26 cellular contexts compared by ENCODE assay signal in the genomic region with DNA sequence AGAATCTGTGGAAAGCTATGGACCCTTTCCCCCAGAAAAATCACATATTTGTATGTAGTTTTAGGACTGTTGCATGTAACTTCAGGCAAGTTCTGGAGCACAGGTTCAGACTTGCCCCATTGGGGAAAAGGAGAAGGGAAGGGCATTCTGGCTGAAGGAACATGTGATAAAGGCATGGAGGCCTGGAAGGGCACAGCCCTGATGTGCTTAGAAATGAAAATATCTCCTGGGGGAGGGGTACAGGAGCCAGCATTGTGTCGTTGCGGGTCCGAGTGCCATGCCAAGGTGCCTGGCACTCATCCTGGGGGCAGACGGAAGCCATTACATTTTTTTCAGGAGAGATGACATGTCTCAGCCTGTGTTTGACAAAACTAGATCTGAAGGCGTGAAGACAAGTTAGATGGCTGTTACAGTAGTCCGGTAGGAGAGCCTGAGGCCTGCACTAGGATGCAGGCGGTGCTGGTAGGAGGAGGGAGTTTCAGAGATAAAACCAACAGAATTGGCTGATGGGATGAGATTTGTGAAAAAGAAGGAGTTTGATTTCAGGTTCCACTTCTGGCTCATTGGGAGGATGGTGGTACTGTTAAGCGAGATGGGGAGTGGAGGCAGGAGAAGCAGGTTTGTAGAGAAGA.
A peak's percentile ranks its signal among the peaks of the same experiment; 100 is the strongest.
DNase-seq lines count a peak whose midpoint lies in the region; ATAC-seq and TF ChIP-seq lines count a peak whose summit lies in the region.
"Had no signal": no experiment of that assay in that cellular context is flagged by ENCODE, and none has a peak within 500 bp of the region (broad histone marks: within the 10 kb centered on the region; RNA-seq: fewer than 3 reads in every experiment).

No MANE protein-coding gene starts in this region.

- H3K36me3 ChIP-seq in cardiac muscle cell (no peaks in the 10 kb centered on the region), parathyroid adenoma (ENCODE audit: control insufficient read depth, insufficient read depth, low read length) (no peaks in the 10 kb centered on the region), urinary bladder (ENCODE audit: insufficient read depth) (no peaks in the 10 kb centered on the region)
- H3K36me3 ChIP-seq in CD4-positive, alpha-beta memory T cell (ENCODE audit: insufficient read depth, low read length): no peaks in the 10 kb centered on the region
- H3K36me3 ChIP-seq: right lobe of liver had no signal

- intact Hi-C loops in Right ventricle myocardium inferior (cut with DNase I): no loop called here
- intact Hi-C loops in CD4-positive, alpha-beta memory T cell (cut with micrococcal nuclease): no loop called here

- ATAC-seq in Right ventricle myocardium inferior: no peak
- ATAC-seq in GM18909 (IDR thresholded peaks at IDR 0.05; ENCODE audit: poor library complexity, unreplicated experiment): no peak
- ATAC-seq: lower lobe of right lung, right lobe of liver had no signal

- POLR2A ChIA-PET in CD4-positive, alpha-beta memory T cell (lab: Charles Lee; ENCODE audit: partially characterized antibody): no interaction called here

- DNase-seq in cardiac muscle cell (ENCODE audit: low read depth in 1 of 2, low spot score in 1 of 2) (no peak), Right ventricle myocardium inferior (ENCODE audit: missing footprints) (no peak), epithelial cell of prostate (ENCODE audit: low read depth, low spot score) (peak; percentile 29), NCI-H526 (lab: John Stamatoyannopoulos, UW) (no peak)
- no peak for DNase-seq in CD4-positive, alpha-beta memory T cell
- DNase-seq: activated CD4-positive, alpha-beta T cell treated with anti-CD3 and anti-CD28 coated beads for 4 hours; activated CD8-positive, alpha-beta memory T cell treated with anti-CD3 and anti-CD28 coated beads for 24 hours; activated effector memory CD4-positive, alpha-beta T cell treated with Interleukin-2 at 50 U/mL for 16 hours; activated naive CD8-positive, alpha-beta T cell treated with anti-CD3 and anti-CD28 coated beads for 36 hours; aorta; head of caudate nucleus; KG1; lower lobe of right lung; MM.1S; NCI-H1436; NCI-H2081 treated with DMSO at 0.1 percent for 48 hours; NCI-H774; posterior cingulate gyrus; right lobe of liver; stimulated activated naive CD4-positive, alpha-beta T cell treated with Interleukin-2 at 50 U/mL for 16 hours had no signal

- H3K4me3 ChIP-seq in cardiac muscle cell (no peak overlapping the region), parathyroid adenoma (ENCODE audit: low read depth, low read length) (no peak overlapping the region), urinary bladder (ENCODE audit: low read depth, low read length) (no peak overlapping the region)
- H3K4me3 ChIP-seq in CD4-positive, alpha-beta memory T cell (ENCODE audit: low read length in 2 of 2): no peak overlapping the region
- H3K4me3 ChIP-seq: lower lobe of right lung, right lobe of liver had no signal

- CTCF ChIA-PET in CD4-positive, alpha-beta memory T cell (lab: Charles Lee; ENCODE audit: partially characterized antibody): no interaction called here

- TF ChIP-seq CTCF in cardiac muscle cell (IDR thresholded peaks at IDR 0.05; ENCODE audit: low read depth, low read length): no peak
- no peak for TF ChIP-seq CTCF in parathyroid adenoma (IDR thresholded peaks at IDR 0.05)

- H3K27me3 Mint-ChIP-seq in CD4-positive, alpha-beta memory T cell: peaks cover 13 to 16% of the 10 kb centered on the region in 2 donors

- peaks cover 5% of the 10 kb centered on the region for H3K79me2 ChIP-seq in parathyroid adenoma

- WGBS in urinary bladder: 73% methylated on average over 8 of the region's 8 CpGs

- H3K9me3 Mint-ChIP-seq in CD4-positive, alpha-beta memory T cell: no peaks in the 10 kb centered on the region
- H3K9me3 Mint-ChIP-seq: activated naive CD8-positive, alpha-beta T cell treated with anti-CD3 and anti-CD28 coated beads for 36 hours; central memory CD8-positive, alpha-beta T cell had no signal

- H3K9me3 ChIP-seq in cardiac muscle cell (ENCODE audit: low read depth): no peaks in the 10 kb centered on the region
- no peaks in the 10 kb centered on the region for H3K9me3 ChIP-seq in parathyroid adenoma (ENCODE audit: control insufficient read depth, low read length)
- H3K9me3 ChIP-seq in CD4-positive, alpha-beta memory T cell (ENCODE audit: control insufficient read depth in 1 of 2, low read length in 2 of 2): no peaks in the 10 kb centered on the region
- H3K9me3 ChIP-seq: lower lobe of right lung, right lobe of liver had no signal

- peaks cover 0 to 4% (median 0%) of the 10 kb centered on the region in 4 donors for H3K4me1 Mint-ChIP-seq in CD4-positive, alpha-beta memory T cell
- H3K4me1 Mint-ChIP-seq: B cell had no signal

- H2AFZ ChIP-seq in parathyroid adenoma: peak overlapping the region; percentile 50

- no peaks in the 10 kb centered on the region for H3K36me3 Mint-ChIP-seq in CD4-positive, alpha-beta memory T cell
- H3K36me3 Mint-ChIP-seq: activated naive CD8-positive, alpha-beta T cell treated with anti-CD3 and anti-CD28 coated beads for 36 hours had no signal

- H3K4me2 ChIP-seq in parathyroid adenoma (ENCODE audit: low read length): no peak overlapping the region

- no peak overlapping the region for H3K27ac Mint-ChIP-seq in CD4-positive, alpha-beta memory T cell
- H3K27ac Mint-ChIP-seq: activated naive CD8-positive, alpha-beta T cell treated with anti-CD3 and anti-CD28 coated beads for 36 hours; B cell had no signal

- H3K4me3 Mint-ChIP-seq in CD4-positive, alpha-beta memory T cell: no peak overlapping the region
- H3K4me3 Mint-ChIP-seq: activated naive CD8-positive, alpha-beta T cell treated with anti-CD3 and anti-CD28 coated beads for 36 hours; B cell; central memory CD8-positive, alpha-beta T cell; neural crest cell had no signal

- H3K27ac ChIP-seq in cardiac muscle cell (peak overlapping the region; percentile 51), epithelial cell of prostate (peak overlapping the region; percentile 95), parathyroid adenoma (peak overlapping the region; percentile 67), urinary bladder (ENCODE audit: low read depth) (peak overlapping the region; percentile 59)
- H3K27ac ChIP-seq in CD4-positive, alpha-beta memory T cell (ENCODE audit: low read depth, low read length): no peak overlapping the region
- H3K27ac ChIP-seq: lower lobe of right lung, right lobe of liver had no signal

- H3K4me1 ChIP-seq in cardiac muscle cell (ENCODE audit: low read depth) (peaks cover 29% of the 10 kb centered on the region), parathyroid adenoma (peaks cover 16% of the 10 kb centered on the region), urinary bladder (ENCODE audit: insufficient read depth) (no peaks in the 10 kb centered on the region)
- no peaks in the 10 kb centered on the region for H3K4me1 ChIP-seq in CD4-positive, alpha-beta memory T cell (ENCODE audit: insufficient read depth, low read length)

- H3K27me3 ChIP-seq in cardiac muscle cell (no peaks in the 10 kb centered on the region), parathyroid adenoma (ENCODE audit: control insufficient read depth, insufficient read depth, low read length) (no peaks in the 10 kb centered on the region)
- no peaks in the 10 kb centered on the region for H3K27me3 ChIP-seq in CD4-positive, alpha-beta memory T cell (ENCODE audit: insufficient read depth, low read length)
- H3K27me3 ChIP-seq: right lobe of liver had no signal

- H3K9ac ChIP-seq in parathyroid adenoma: no peak overlapping the region
